Comparison of ENCODE assay signal across 8 cellular contexts in the genomic region with DNA sequence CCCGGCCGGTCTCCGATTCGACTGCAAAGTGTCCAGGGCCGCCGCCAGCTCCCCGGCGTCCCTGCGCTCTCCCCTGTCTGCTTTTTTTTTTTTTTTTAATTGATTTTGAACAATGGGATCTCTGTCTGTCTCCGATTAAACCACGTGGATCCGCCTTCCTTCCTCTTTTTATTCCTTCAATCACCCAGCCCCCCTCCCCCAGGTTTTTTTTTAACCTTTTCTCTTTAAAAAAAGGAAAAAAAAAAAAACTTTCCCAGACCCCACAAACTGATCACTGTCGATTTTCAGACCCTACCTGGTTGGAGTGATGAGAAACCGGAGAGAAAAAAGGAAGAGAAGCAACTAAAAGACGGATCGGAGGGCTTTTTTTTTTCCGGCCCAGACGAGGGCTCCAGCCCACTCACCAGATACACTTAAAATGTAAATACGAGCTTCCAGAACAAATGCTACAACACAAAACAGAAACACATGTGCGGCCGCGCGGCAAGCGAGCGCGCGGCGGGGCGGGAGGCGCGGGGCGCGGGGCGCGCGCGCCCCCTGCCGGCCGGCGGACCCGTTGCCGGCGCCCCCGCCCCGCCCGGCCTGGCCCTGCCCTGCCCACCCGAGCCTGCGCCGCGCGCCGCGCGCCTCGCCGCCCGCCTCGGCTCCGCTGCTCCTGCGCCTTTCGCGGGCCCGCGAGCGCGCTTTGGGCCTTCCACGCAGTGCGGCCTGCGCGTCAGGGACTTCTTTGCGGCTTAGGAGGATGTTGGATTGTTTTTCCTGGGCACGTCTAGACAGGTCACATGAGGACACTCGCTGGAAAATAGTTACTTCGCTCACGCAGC. TPM values are rescaled to one million over a fixed set of nuclear protein-coding genes. Genes with fewer than 3 reads are reported as not detected.
A peak's percentile ranks its signal among the peaks of the same experiment; 100 is the strongest.
DNase-seq lines count a peak whose midpoint lies in the region; TF ChIP-seq lines count a peak whose summit lies in the region.

A gene (minus strand): TSS at position 428 of the 824 bp plus-strand sequence. CDS start 1,163 bp downstream, outside the sequence.

- peak within 1 kb of the TSS; percentile 81 for H3K4me3 ChIP-seq in AG10803 (ENCODE audit: low read length)
- H3K4me3 ChIP-seq in NT2/D1 (ENCODE audit: insufficient read length, low read depth) = peak within 1 kb of the TSS; percentile 84
- peak within 1 kb of the TSS; percentile 97 for H3K4me3 ChIP-seq in epithelial cell of proximal tubule (ENCODE audit: low read depth, low read length)

- TF ChIP-seq POLR2A in GM18951 (IDR thresholded peaks at IDR 0.05; ENCODE audit: extremely low read depth, insufficient read depth, insufficient read length) = peak; percentile 62

- peaks cover 29% of the 10 kb centered on the region for H3K36me3 ChIP-seq in NT2/D1 (ENCODE audit: insufficient read depth, insufficient read length, low read length)

- H3K4me1 ChIP-seq in NT2/D1 (ENCODE audit: insufficient read depth, insufficient read length) = peaks cover 7% of the 10 kb centered on the region

- TF ChIP-seq CTCF in AG10803 (conservative IDR thresholded peaks at IDR 0.05; ENCODE audit: low read length) = no peak
- TF ChIP-seq CTCF in epithelial cell of proximal tubule (conservative IDR thresholded peaks at IDR 0.05; ENCODE audit: low read depth, low read length) = no peak

- H3K9ac ChIP-seq in NT2/D1 (ENCODE audit: insufficient read length, low read depth) = peak within 1 kb of the TSS; percentile 96

- DNase-seq in AG10803 (ENCODE audit: low read depth) = peak; percentile 84
- DNase-seq in HS-5 (ENCODE audit: low read depth) = peak; percentile 35
- no peak for DNase-seq in NT2/D1 (ENCODE audit: low read depth, low spot score)
- peak; percentile 59 for DNase-seq in activated T-cell treated with anti-CD3 and anti-CD28 coated beads for 4 hours
- DNase-seq in epithelial cell of proximal tubule (ENCODE audit: low read depth) = peak; percentile 13
- peak; percentile 53 for DNase-seq in mucosa of gallbladder (ENCODE audit: low spot score)
- peak; percentile 25 to 43 for DNase-seq in stimulated activated CD8-positive, alpha-beta memory T cell treated with anti-CD3 and anti-CD28 coated beads, Interleukin-4, amount 100 ng/mL, for 4 hours (ENCODE audit: low read depth in 2 of 2, low spot score in 1 of 2)

- in situ Hi-C loops in GM18951 (cut with MboI; ENCODE audit: low sequenced_read_pairs, unreplicated experiment) = no loop called here

- H3K9me3 ChIP-seq in NT2/D1 (ENCODE audit: insufficient read depth, low read length) = no peaks in the 10 kb centered on the region

- no peaks in the 10 kb centered on the region for H3K27me3 ChIP-seq in NT2/D1 (ENCODE audit: insufficient read depth, insufficient read length)

RNA-seq across cellular contexts. Expression of the gene that starts here (rescaled TPM):
- total RNA-seq in epithelial cell of proximal tubule = 106 and 135 TPM in 2 replicates
- total RNA-seq in mucosa of gallbladder = 67.6 TPM
